In the genomic region with DNA sequence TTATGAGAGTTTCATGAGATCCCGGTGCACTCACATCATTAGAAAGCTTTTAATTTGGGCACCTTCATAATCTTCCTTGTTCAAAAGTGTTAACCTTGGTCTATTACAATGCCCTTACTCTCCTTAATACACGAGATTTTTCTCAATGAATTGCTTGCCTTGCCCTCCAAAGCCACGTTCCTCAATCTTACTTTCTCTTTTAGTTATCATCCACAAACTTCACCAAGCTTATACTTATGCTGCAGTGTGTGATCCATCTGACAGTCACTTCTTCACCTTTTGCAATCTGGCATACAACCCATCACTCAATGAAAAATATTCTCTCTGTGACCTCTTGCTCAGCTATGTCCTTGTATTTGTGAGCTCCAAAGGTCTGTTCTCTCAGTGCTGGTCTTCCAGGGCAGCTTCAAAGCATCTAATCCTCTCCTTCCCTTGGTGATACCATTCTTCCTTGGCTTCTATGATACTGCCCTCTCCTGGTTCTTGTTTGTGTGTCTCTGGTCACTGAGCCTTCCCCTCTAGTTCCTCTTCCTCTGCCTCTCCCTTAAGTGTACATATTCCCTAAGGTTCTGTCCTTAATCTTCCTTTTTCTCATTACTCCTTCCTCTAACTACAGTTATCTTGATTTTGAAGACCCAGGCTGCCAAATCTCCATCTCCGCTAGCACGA, we compare ENCODE assay signal across 8 cellular contexts.
DNase-seq lines count a peak whose midpoint lies in the region; ATAC-seq and TF ChIP-seq lines count a peak whose summit lies in the region.

No MANE protein-coding gene starts in this region.

- H3K4me1 Mint-ChIP-seq in neural crest cell: no peaks in the 10 kb centered on the region
- H3K4me1 Mint-ChIP-seq in CD8-positive, alpha-beta memory T cell: peaks cover 4 to 7% (median 5%) of the 10 kb centered on the region in 3 donors

- no peaks in the 10 kb centered on the region for H3K27me3 ChIP-seq in dorsolateral prefrontal cortex
- H3K27me3 ChIP-seq in CD8-positive, alpha-beta memory T cell (ENCODE audit: insufficient read depth, low read length, poor library complexity, severe bottlenecking): no peaks in the 10 kb centered on the region

- peak overlapping the region in 4 of 59 donors; percentile 31 to 53 (median 42) for H3K27ac ChIP-seq in dorsolateral prefrontal cortex
- H3K27ac ChIP-seq in CD8-positive, alpha-beta memory T cell (ENCODE audit: low read depth, low read length): no peak overlapping the region

- H3K4me3 ChIP-seq in NB4 (ENCODE audit: low read depth, low read length) (no peak overlapping the region), dorsolateral prefrontal cortex (peak overlapping the region in 25 of 59 donors; percentile 4 to 44 (median 21))
- no peak overlapping the region for H3K4me3 ChIP-seq in CD8-positive, alpha-beta memory T cell (ENCODE audit: low read length)

- no peaks in the 10 kb centered on the region for H3K36me3 ChIP-seq in CD8-positive, alpha-beta memory T cell (ENCODE audit: insufficient read depth, low read length)

- CTCF ChIA-PET in CD8-positive, alpha-beta memory T cell (lab: Charles Lee): interaction anchor here (0.7 kb wide), 1 partner anchor 236 kb away, joined by 3 read pairs; no protein-coding TSS in a partner anchor

- TF ChIP-seq POLR2A in NB4 (IDR thresholded peaks at IDR 0.05; ENCODE audit: extremely low read depth, insufficient read length): no peak

- H3K36me3 Mint-ChIP-seq in neural crest cell (ENCODE audit: low read depth): peaks cover 8% of the 10 kb centered on the region
- peaks cover 0 to 7% (median 0%) of the 10 kb centered on the region in 3 donors for H3K36me3 Mint-ChIP-seq in CD8-positive, alpha-beta memory T cell

- no peak overlapping the region for H3K4me3 Mint-ChIP-seq in neural crest cell
- H3K4me3 Mint-ChIP-seq in CD8-positive, alpha-beta memory T cell: no peak overlapping the region

- no peaks in the 10 kb centered on the region for H3K27me3 Mint-ChIP-seq in neural crest cell (ENCODE audit: low read depth)
- H3K27me3 Mint-ChIP-seq in CD8-positive, alpha-beta memory T cell: peaks cover 3 to 32% of the 10 kb centered on the region in 2 donors

- DNase-seq in A172 (ENCODE audit: low spot score) (peak; percentile 33), NB4 (ENCODE audit: low read depth) (peak; percentile 61), dorsolateral prefrontal cortex (no peak), neural crest cell (ENCODE audit: low read depth, low spot score) (no peak)
- no peak for DNase-seq in CD8-positive, alpha-beta memory T cell
- DNase-seq in NK-92 treated with Interleukin-12 subunit alpha and Interleukin-12 subunit beta, amount 100 ng/mL, for 24 hours (lab: John Stamatoyannopoulos, UW): no peak

- H3K4me1 ChIP-seq in CD8-positive, alpha-beta memory T cell (ENCODE audit: insufficient read depth, low read length): no peaks in the 10 kb centered on the region

- peak overlapping the region; percentile 24 for H3K27ac Mint-ChIP-seq in neural crest cell (ENCODE audit: unreplicated experiment)
- peak overlapping the region in 1 of 8 donors; percentile 10 for H3K27ac Mint-ChIP-seq in CD8-positive, alpha-beta memory T cell

- peaks cover 17% of the 10 kb centered on the region for H3K9me3 Mint-ChIP-seq in neural crest cell
- peaks cover 4 to 9% (median 7%) of the 10 kb centered on the region in 5 donors for H3K9me3 Mint-ChIP-seq in CD8-positive, alpha-beta memory T cell

- TF ChIP-seq CTCF in NB4 (IDR thresholded peaks at IDR 0.05; ENCODE audit: low read depth, low read length) (peak; percentile 49), dorsolateral prefrontal cortex (IDR thresholded peaks at IDR 0.05 in 54 of 56, conservative IDR thresholded peaks at IDR 0.05 in 2 of 56; ENCODE audit: low read depth in 1 of 56, partially characterized antibody in 56 of 56) (peak in 55 of 56 donors; percentile 21 to 72 (median 50)), neural crest cell (conservative IDR thresholded peaks at IDR 0.05) (no peak)

- POLR2A ChIA-PET in CD8-positive, alpha-beta memory T cell (lab: Charles Lee): no interaction called here

- intact Hi-C loops in dorsolateral prefrontal cortex (cut with DNase I): loop anchor here in 1 of 2 donors (10.0 kb wide), 1 partner anchor 263 kb away; no protein-coding TSS in a partner anchor

- no peaks in the 10 kb centered on the region for H3K9me3 ChIP-seq in CD8-positive, alpha-beta memory T cell (ENCODE audit: low read length)

- ATAC-seq in GM18870 (IDR thresholded peaks at IDR 0.05; ENCODE audit: unreplicated experiment) (peak; percentile 73), HG03108 (IDR thresholded peaks at IDR 0.05; ENCODE audit: unreplicated experiment) (no peak)

Comparison
In these comparisons a context has a peak if more than half of its experiments do, and no peak if none do; other contexts are left out.
1. DNase-seq: peak in A172 (single experiment) and NB4 (single experiment); none in dorsolateral prefrontal cortex (0 of 10), neural crest cell (single experiment), CD8-positive, alpha-beta memory T cell (0 of 5) and NK-92 treated with Interleukin-12 subunit alpha and Interleukin-12 subunit beta, amount 100 ng/mL, for 24 hours (single experiment).